8 cellular contexts compared by ENCODE assay signal in genomic region chr2:73283545-73284295, GRCh38. TPM values are rescaled to one million over a fixed set of nuclear protein-coding genes. Genes with fewer than 3 reads are reported as not detected.
DNase-seq lines count a peak whose midpoint lies in the region; ATAC-seq and TF ChIP-seq lines count a peak whose summit lies in the region.

No MANE protein-coding gene starts in this region.

- DNase-seq in NCI-H146 (lab: John Stamatoyannopoulos, UW) = peak; percentile 66
- no peak for DNase-seq in NCI-H146 treated with DMSO at 0.1 percent for 48 hours (lab: John Stamatoyannopoulos, UW; ENCODE audit: unreplicated experiment)
- peak; percentile 30 for DNase-seq in HEK293T (ENCODE audit: extremely low spot score)
- DNase-seq in NCI-H2227 (lab: John Stamatoyannopoulos, UW; ENCODE audit: unreplicated experiment) = peak; percentile 67
- no peak for DNase-seq in astrocyte of the spinal cord (ENCODE audit: low read depth, low spot score)
- no peak for DNase-seq in kidney epithelial cell (ENCODE audit: low read depth)
- peak in 1 of 2 donors; percentile 34 for DNase-seq in stimulated activated naive CD8-positive, alpha-beta T cell treated with anti-CD3 and anti-CD28 coated beads, Interleukin-15, amount 100 ng/mL, for 72 hours
- DNase-seq in globus pallidus (ENCODE audit: low spot score) = no peak

- peaks cover 9% of the 10 kb centered on the region for H3K27me3 Mint-ChIP-seq in stimulated activated naive CD8-positive, alpha-beta T cell treated with anti-CD3 and anti-CD28 coated beads, Interleukin-15, amount 100 ng/mL, for 72 hours

- H3K4me3 ChIP-seq in astrocyte of the spinal cord (ENCODE audit: low read depth, low read length) = peak overlapping the region; percentile 47
- peak overlapping the region; percentile 61 for H3K4me3 ChIP-seq in kidney epithelial cell (ENCODE audit: low read depth, low read length)

- H3K4me3 Mint-ChIP-seq in stimulated activated naive CD8-positive, alpha-beta T cell treated with anti-CD3 and anti-CD28 coated beads, Interleukin-15, amount 100 ng/mL, for 72 hours = peak overlapping the region; percentile 75 to 76

- in situ Hi-C loops in astrocyte of the spinal cord (cut with HindIII; ENCODE audit: low sequenced_read_pairs) = no loop called here

- H3K27me3 ChIP-seq in kidney epithelial cell (ENCODE audit: control insufficient read depth, insufficient read depth, low read length) = peaks cover 11% of the 10 kb centered on the region

- ATAC-seq in stimulated activated naive CD8-positive, alpha-beta T cell treated with anti-CD3 and anti-CD28 coated beads, Interleukin-15, amount 100 ng/mL, for 72 hours = peak; percentile 41

- CTCF ChIA-PET in HEK293T (lab: Yijun Ruan, JAX) = no interaction called here

- H3K9me3 Mint-ChIP-seq in stimulated activated naive CD8-positive, alpha-beta T cell treated with anti-CD3 and anti-CD28 coated beads, Interleukin-15, amount 100 ng/mL, for 72 hours = no peaks in the 10 kb centered on the region

- H3K4me1 Mint-ChIP-seq in stimulated activated naive CD8-positive, alpha-beta T cell treated with anti-CD3 and anti-CD28 coated beads, Interleukin-15, amount 100 ng/mL, for 72 hours = peaks cover 39% of the 10 kb centered on the region

- no peak for TF ChIP-seq CTCF in astrocyte of the spinal cord (IDR thresholded peaks at IDR 0.05; ENCODE audit: low read depth, low read length)
- TF ChIP-seq CTCF in kidney epithelial cell (IDR thresholded peaks at IDR 0.05; ENCODE audit: insufficient read depth, low read length, poor library complexity, severe bottlenecking) = no peak

- POLR2A ChIA-PET in HEK293T (lab: Yijun Ruan, JAX) = no interaction called here

- no peaks in the 10 kb centered on the region for H3K36me3 ChIP-seq in kidney epithelial cell (ENCODE audit: control insufficient read depth, insufficient read depth, low read length)

- peak overlapping the region; percentile 10 to 17 for H3K27ac Mint-ChIP-seq in stimulated activated naive CD8-positive, alpha-beta T cell treated with anti-CD3 and anti-CD28 coated beads, Interleukin-15, amount 100 ng/mL, for 72 hours

TF ChIP-seq in HEK293T, 16 proteins besides CTCF, POLR2A, EP300 and RAD21:
- TF ChIP-seq TARDBP (IDR thresholded peaks at IDR 0.05) = no peak
- no peak for TF ChIP-seq NFRKB (IDR thresholded peaks at IDR 0.05)
- peak; percentile 55 for TF ChIP-seq L3MBTL2 (conservative IDR thresholded peaks at IDR 0.05)

RNA-seq across cellular contexts. Expression of gene FBXO41, which starts 0.6 kb away (rescaled TPM):
- total RNA-seq in kidney epithelial cell = 7.0 and 9.9 TPM in 2 replicates

RNA-seq across cellular contexts. Expression of gene EGR4, which starts 9.6 kb away (rescaled TPM):
- total RNA-seq in kidney epithelial cell = not detected in 2 replicates

RNA-seq across cellular contexts. Expression of gene CCT7, which starts 49.6 kb away (rescaled TPM):
- 254 and 277 TPM in 2 replicates for total RNA-seq in kidney epithelial cell

RNA-seq across cellular contexts. Expression of gene PRADC1, which starts 50.7 kb away (rescaled TPM):
- total RNA-seq in kidney epithelial cell = 6.6 and 7.8 TPM in 2 replicates

Comparison
In these comparisons a context has a peak if more than half of its experiments do, and no peak if none do; other contexts are left out.
1. DNase-seq: peak in NCI-H146 (single experiment), HEK293T (single experiment) and NCI-H2227 (single experiment); none in NCI-H146 treated with DMSO at 0.1 percent for 48 hours (single experiment), astrocyte of the spinal cord (single experiment), kidney epithelial cell (single experiment) and globus pallidus (single experiment).